8 cellular contexts compared by ENCODE assay signal in the genomic region with DNA sequence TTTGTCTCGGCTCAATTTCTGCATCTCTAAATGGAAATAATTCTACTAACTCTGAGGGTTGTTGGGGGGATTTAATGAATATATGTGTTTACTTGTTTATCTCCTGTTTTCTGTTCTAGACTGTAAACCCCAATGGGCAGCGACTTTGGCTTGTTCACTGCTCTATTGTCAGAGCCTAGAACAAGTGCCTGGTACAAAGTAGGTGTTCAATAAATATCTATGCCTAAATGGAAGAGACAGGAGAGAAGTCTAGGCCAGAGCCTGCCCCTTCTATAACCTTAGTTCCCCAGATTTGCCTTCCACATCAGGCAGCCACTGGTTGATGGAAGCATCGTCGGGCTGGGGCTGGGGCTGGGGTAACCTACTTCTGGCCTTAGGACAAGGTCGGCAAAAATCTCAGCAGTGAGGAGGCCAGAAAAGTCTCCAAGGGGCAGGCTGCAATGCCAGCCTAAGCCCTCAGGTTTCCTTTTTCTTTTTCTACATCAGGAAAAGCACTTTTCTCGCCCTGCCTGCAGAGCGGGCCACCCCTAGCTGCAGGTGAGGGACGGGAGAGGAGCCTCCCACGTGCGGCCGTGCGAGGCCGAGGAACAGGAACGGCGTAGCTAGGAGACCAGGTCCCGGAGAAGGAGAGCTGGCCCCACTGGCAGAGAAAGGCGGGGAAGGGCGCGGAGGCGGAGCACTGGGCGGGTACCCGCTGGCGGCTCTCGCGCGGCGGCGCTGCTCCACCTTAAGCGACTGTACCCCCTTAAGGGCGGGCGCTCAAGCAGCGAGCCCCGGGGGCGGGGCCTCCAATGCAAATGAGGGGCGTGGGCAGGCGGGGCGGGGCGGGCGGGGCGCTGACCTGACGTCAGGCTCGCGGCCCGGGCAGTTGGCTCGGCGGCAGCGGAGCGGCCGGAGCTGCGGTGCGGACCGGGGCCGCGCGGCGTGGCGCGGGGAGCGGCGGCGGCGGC. TPM values are rescaled to one million over a fixed set of nuclear protein-coding genes. Genes with fewer than 3 reads are reported as not detected.
DNase-seq lines count a peak whose midpoint lies in the region; ATAC-seq, FAIRE-seq and TF ChIP-seq lines count a peak whose summit lies in the region.

CNNM4 (plus strand) TSS at position 867 of the 950 bp plus-strand sequence. CDS start 98 bp downstream, outside the sequence.

- H3K4me1 Mint-ChIP-seq in immature natural killer cell = peaks cover 47 to 52% of the 10 kb centered on the region in 2 donors

- peak within 1 kb of the TSS; percentile 56 for H3K27ac ChIP-seq in WERI-Rb-1

- peak within 1 kb of the TSS; percentile 81 to 91 (median 88) for H3K4me3 Mint-ChIP-seq in immature natural killer cell

- DNase-seq in AG04449 (ENCODE audit: low read depth, low spot score) (peak; percentile 38), NCI-H2196 treated with DMSO at 0.1 percent for 48 hours (lab: John Stamatoyannopoulos, UW; ENCODE audit: unreplicated experiment) (peak; percentile 94), WERI-Rb-1 (peak; percentile 95), bronchial epithelial cell (ENCODE audit: low read depth) (peak; percentile 83), immature natural killer cell (peak; percentile 84 to 90 (median 89)), smooth muscle cell of the brain vasculature (ENCODE audit: low read depth, low spot score) (peak; percentile 79)

- FAIRE-seq in bronchial epithelial cell (lab: Jason Lieb, UNC) = no peak

- no peaks in the 10 kb centered on the region for H3K36me3 ChIP-seq in WERI-Rb-1
- no peaks in the 10 kb centered on the region for H3K36me3 ChIP-seq in bronchial epithelial cell (ENCODE audit: control insufficient read depth, insufficient read depth, low read length)

- no peaks in the 10 kb centered on the region for H3K36me3 Mint-ChIP-seq in immature natural killer cell

- H3K9me3 Mint-ChIP-seq in immature natural killer cell = no peaks in the 10 kb centered on the region

- H3K27me3 ChIP-seq in WERI-Rb-1 (ENCODE audit: insufficient read depth, low read depth, severe bottlenecking) (no peaks in the 10 kb centered on the region), bronchial epithelial cell (ENCODE audit: control insufficient read depth, insufficient read depth, low read length) (no peaks in the 10 kb centered on the region)

- peaks cover 0 to 2% (median 1%) of the 10 kb centered on the region in 3 donors for H3K27me3 Mint-ChIP-seq in immature natural killer cell (ENCODE audit: low read depth in 3 of 3)

- H3K4me3 ChIP-seq in AG04449 (ENCODE audit: low read depth, low read length) = peak within 1 kb of the TSS; percentile 75
- H3K4me3 ChIP-seq in WERI-Rb-1 (ENCODE audit: low read depth, low read length) = peak within 1 kb of the TSS; percentile 31
- peak within 1 kb of the TSS; percentile 57 for H3K4me3 ChIP-seq in bronchial epithelial cell (ENCODE audit: low read depth, low read length)

- ATAC-seq in GM18907 (IDR thresholded peaks at IDR 0.05; ENCODE audit: unreplicated experiment) (peak; percentile 82), HG03139 (IDR thresholded peaks at IDR 0.05; ENCODE audit: unreplicated experiment) (peak; percentile 66)

- CTCF ChIA-PET in AG04449 (lab: Yijun Ruan, JAX) = interaction anchor here (0.6 to 6.9 kb wide), 17 partner anchors 9 to 352 kb away, joined by 3 to 94 read pairs (median 4); partner anchors contain the start of genes ANKRD39 and CNNM3

- H3K27ac Mint-ChIP-seq in immature natural killer cell = peak within 1 kb of the TSS; percentile 62 to 92 (median 88)

- POLR2A ChIA-PET in AG04449 (lab: Yijun Ruan, JAX) = interaction anchor here (1.0 to 1.6 kb wide), 4 partner anchors 18 to 123 kb away, joined by 3 to 4 read pairs (median 4); partner anchors contain the start of gene KANSL3

- peak; percentile 26 for TF ChIP-seq CTCF in AG04449 (IDR thresholded peaks at IDR 0.05; ENCODE audit: insufficient read depth, low read length, missing control alignments)
- peak; percentile 38 for TF ChIP-seq CTCF in WERI-Rb-1 (IDR thresholded peaks at IDR 0.05; ENCODE audit: low read depth, low read length)
- TF ChIP-seq CTCF in bronchial epithelial cell (IDR thresholded peaks at IDR 0.05; ENCODE audit: insufficient read depth, low read length, severe bottlenecking) = peak; percentile 23

- no peaks in the 10 kb centered on the region for H3K9me3 ChIP-seq in WERI-Rb-1 (ENCODE audit: severe bottlenecking)

RNA-seq across cellular contexts. Expression of gene CNNM4, which starts in this region (rescaled TPM):
- 3.4 and 5.5 TPM in 2 replicates for total RNA-seq in bronchial epithelial cell
- polyA plus RNA-seq in immature natural killer cell = 1 to 10 TPM; 1.2 to 3.9 (median 2.6) TPM

Comparison
In these comparisons a context has a peak if more than half of its experiments do, and no peak if none do; other contexts are left out.
1. Peak in every context shown above with its lines: DNase-seq, ATAC-seq, H3K4me3 ChIP-seq and H3K27ac ChIP-seq.
2. DNase-seq: peak in every context shown above with its lines; median percentile 95 in WERI-Rb-1; 94 in NCI-H2196 treated with DMSO at 0.1 percent for 48 hours; 89 in immature natural killer cell; 83 in bronchial epithelial cell; 79 in smooth muscle cell of the brain vasculature; 38 in AG04449.